29 cellular contexts compared by ENCODE assay signal in the genomic region with DNA sequence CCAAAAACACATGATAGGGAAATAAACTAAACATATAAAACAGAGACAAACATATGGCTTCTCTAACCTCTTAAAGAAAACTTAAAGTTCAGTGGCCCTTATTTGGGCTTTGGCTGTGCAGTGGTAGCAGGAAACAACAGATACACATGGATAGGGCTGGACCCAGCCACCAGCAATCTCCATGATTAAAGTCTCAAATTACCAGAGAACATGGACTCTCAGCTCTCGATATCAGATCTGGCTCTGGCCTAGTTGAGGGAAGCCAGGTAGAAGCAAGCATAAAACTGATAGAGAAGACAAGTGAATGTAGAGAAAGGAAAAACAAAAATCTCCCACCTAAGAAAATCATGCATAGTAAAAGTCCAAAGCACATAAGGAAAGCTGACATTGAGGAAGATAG.
DNase-seq lines count a peak whose midpoint lies in the region; ATAC-seq, FAIRE-seq and TF ChIP-seq lines count a peak whose summit lies in the region.
"Had no signal": no experiment of that assay in that cellular context is flagged by ENCODE, and none has a peak within 500 bp of the region (broad histone marks: within the 10 kb centered on the region; RNA-seq: fewer than 3 reads in every experiment).

No MANE protein-coding gene starts in this region.

- POLR2A ChIA-PET in H1 (lab: Charles Lee; ENCODE audit: partially characterized antibody): no interaction called here

- H3K4me1 ChIP-seq in H1 (replicated peaks in 1 of 4; ENCODE audit: control insufficient read depth in 3 of 4, insufficient read depth in 4 of 4, low read length in 3 of 4): peaks cover 0 to 6% (median 3%) of the 10 kb centered on the region in 4 experiments; a peak in 6 of 7 replicates
- H3K4me1 ChIP-seq: BE2C had no signal

- no peak overlapping the region for H2BK15ac ChIP-seq in H1 (ENCODE audit: low read length)

- no peak overlapping the region for H4K8ac ChIP-seq in H1 (ENCODE audit: extremely low read depth, insufficient read depth, low read length)

- no peak overlapping the region for H3K56ac ChIP-seq in H1 (replicated peaks; ENCODE audit: insufficient read length, low read depth, low read length)

- H3K27ac ChIP-seq in H1 (ENCODE audit: low read depth, low read length): no peak overlapping the region
- H3K27ac ChIP-seq: 22Rv1, RWPE1 had no signal

- peak overlapping the region; percentile 89 for H3K4ac ChIP-seq in H1 (replicated peaks; ENCODE audit: insufficient read length, low read depth, low read length)

- no peaks in the 10 kb centered on the region for H3K4me1 Mint-ChIP-seq in mesothelial cell of epicardium
- no peaks in the 10 kb centered on the region for H3K4me1 Mint-ChIP-seq in activated T-cell treated with anti-CD3 and anti-CD28 coated beads, Interleukin-2, amount 50 U/mL, for 24 hours (ENCODE audit: low read depth)
- H3K4me1 Mint-ChIP-seq: CD14-positive monocyte had no signal

- H3K27me3 Mint-ChIP-seq in mesothelial cell of epicardium (ENCODE audit: low read depth): no peaks in the 10 kb centered on the region
- H3K27me3 Mint-ChIP-seq in activated T-cell treated with anti-CD3 and anti-CD28 coated beads, Interleukin-2, amount 50 U/mL, for 24 hours: no peaks in the 10 kb centered on the region

- H3K14ac ChIP-seq in H1 (ENCODE audit: insufficient read length): no peak overlapping the region

- H3K4me3 Mint-ChIP-seq in mesothelial cell of epicardium: no peak overlapping the region
- H3K4me3 Mint-ChIP-seq in activated T-cell treated with anti-CD3 and anti-CD28 coated beads, Interleukin-2, amount 50 U/mL, for 24 hours: no peak overlapping the region
- H3K4me3 Mint-ChIP-seq: CD14-positive monocyte, HFFc6 had no signal

- H3K9me3 ChIP-seq in H1 (ENCODE audit: insufficient read depth in 2 of 2, low read depth in 1 of 2, low read length in 1 of 2): peaks cover 0 to 7% of the 10 kb centered on the region in 2 experiments; a peak in 1 of 4 replicates
- H3K9me3 ChIP-seq: BE2C, HAP-1, MG63 had no signal

- peak overlapping the region; percentile 0 for H3K27ac Mint-ChIP-seq in mesothelial cell of epicardium
- H3K27ac Mint-ChIP-seq in activated T-cell treated with anti-CD3 and anti-CD28 coated beads, Interleukin-2, amount 50 U/mL, for 24 hours: no peak overlapping the region
- H3K27ac Mint-ChIP-seq: HFFc6 had no signal

- TF ChIP-seq EP300 in H1 (IDR thresholded peaks at IDR 0.05; ENCODE audit: borderline replicate concordance in 1 of 2, low read depth in 2 of 2, low read length in 2 of 2): no peak

- H3K18ac ChIP-seq in H1 (ENCODE audit: extremely low read depth, low read length): 0 out of 2 replicates have a peak overlapping the region, but pooled peaks have one; percentile 13

- ATAC-seq in omental fat pad (ENCODE audit: low FRiP score): no peak
- ATAC-seq: Panc1 had no signal

- peak overlapping the region; percentile 1; the same call in 1 of the 2 replicates for H2BK5ac ChIP-seq in H1 (ENCODE audit: low read depth, low read length)

- H3K79me2 ChIP-seq in H1 (ENCODE audit: control insufficient read depth in 1 of 2, insufficient read depth in 2 of 2, low read length in 2 of 2): no peaks in the 10 kb centered on the region

- peak overlapping the region; percentile 61 for H4K91ac ChIP-seq in H1 (replicated peaks; ENCODE audit: insufficient read length, low read length)

- peaks cover 4% of the 10 kb centered on the region for H3K9me3 Mint-ChIP-seq in mesothelial cell of epicardium
- peaks cover 5% of the 10 kb centered on the region for H3K9me3 Mint-ChIP-seq in activated T-cell treated with anti-CD3 and anti-CD28 coated beads, Interleukin-2, amount 50 U/mL, for 24 hours

- peaks cover 0 to 2% (median 0%) of the 10 kb centered on the region in 4 experiments; a peak in 1 of 8 replicates for H3K36me3 ChIP-seq in H1 (ENCODE audit: control insufficient read depth in 2 of 4, insufficient read depth in 4 of 4, low read length in 3 of 4)
- H3K36me3 ChIP-seq: BE2C, HAP-1, MG63 had no signal

- DNase-seq in NCI-H146 (lab: John Stamatoyannopoulos, UW) (peak; percentile 7), NCI-H146 treated with DMSO at 0.1 percent for 48 hours (lab: John Stamatoyannopoulos, UW; ENCODE audit: unreplicated experiment) (no peak), NCI-H748 (lab: John Stamatoyannopoulos, UW; ENCODE audit: unreplicated experiment) (peak; percentile 46), H1 (ENCODE audit: low read depth in 1 of 2, low spot score in 2 of 2) (no peak), mesothelial cell of epicardium (ENCODE audit: low spot score in 2 of 2, unreplicated experiment in 2 of 2) (no peak), globus pallidus (ENCODE audit: low spot score) (no peak), omental fat pad (ENCODE audit: low spot score) (no peak)
- no peak for DNase-seq in activated T-cell treated with anti-CD3 and anti-CD28 coated beads, Interleukin-2, amount 50 U/mL, for 24 hours
- DNase-seq: BE2C, Calu3, DMS79 treated with DMSO at 0.1 percent for 48 hours, GF-D8, HFFc6, KG1, MG63, NCI-H1694 treated with DMSO at 0.1 percent for 48 hours, NCI-H2081, NCI-H2171 treated with DMSO at 0.1 percent for 48 hours, NCI-H345, NCI-H524, NCI-H82, SHP77, SW 1271 had no signal

- H2AFZ ChIP-seq in H1 (ENCODE audit: low read length): no peak overlapping the region

- no peak for TF ChIP-seq RAD21 in H1 (IDR thresholded peaks at IDR 0.05 in 1 of 2, conservative IDR thresholded peaks at IDR 0.05 in 1 of 2; ENCODE audit: low read depth in 2 of 2, low read length in 2 of 2)

- H3K9ac ChIP-seq in H1 (replicated peaks in 1 of 4; ENCODE audit: extremely low read depth in 1 of 4, low read depth in 3 of 4, low read length in 3 of 4): no peak overlapping the region

- H2BK20ac ChIP-seq in H1 (ENCODE audit: low read length): peak overlapping the region; percentile 64; the same call in 1 of the 2 replicates

- no peak overlapping the region for H3K23ac ChIP-seq in H1 (ENCODE audit: insufficient read length)

- WGBS in H1 (ENCODE audit: extremely low coverage in 1 of 2, insufficient coverage in 1 of 2, insufficient read length in 1 of 2, insufficient replicate concordance in 2 of 2, low coverage in 1 of 2, low lambda C conversion rate in 2 of 2, missing lambda C conversion rate in 1 of 2), 2 experiments: 95% methylated on average over 1 of the region's 1 CpG; no CpG with 5 or more reads in 1 of the 2 experiments

- no peak overlapping the region for H4K5ac ChIP-seq in H1 (ENCODE audit: insufficient read length, low read depth, low read length)

- peaks cover 23% of the 10 kb centered on the region for H3K36me3 Mint-ChIP-seq in mesothelial cell of epicardium
- peaks cover 51% of the 10 kb centered on the region for H3K36me3 Mint-ChIP-seq in activated T-cell treated with anti-CD3 and anti-CD28 coated beads, Interleukin-2, amount 50 U/mL, for 24 hours (ENCODE audit: low read depth)

- TF ChIP-seq CTCF in H1 (IDR thresholded peaks at IDR 0.05; ENCODE audit: control extremely low read depth in 1 of 3, insufficient read depth in 1 of 3, low read depth in 1 of 3, low read length in 3 of 3) (no peak), mesothelial cell of epicardium (IDR thresholded peaks at IDR 0.05; ENCODE audit: unreplicated experiment) (no peak), omental fat pad (IDR thresholded peaks at IDR 0.05) (no peak)

- FAIRE-seq in H1 (lab: Jason Lieb, UNC): no peak
- FAIRE-seq: GM12891 had no signal

- no peak overlapping the region for H3K4me3 ChIP-seq in H1 (ENCODE audit: extremely low read depth in 1 of 4, insufficient read depth in 2 of 4, low read depth in 3 of 4, low read length in 4 of 4)
- H3K4me3 ChIP-seq: HAP-1, MG63 had no signal

- no peaks in the 10 kb centered on the region for H3K27me3 ChIP-seq in H1 (replicated peaks in 1 of 4; ENCODE audit: control insufficient read depth in 3 of 4, extremely low read depth in 1 of 4, insufficient read depth in 3 of 4, low read length in 3 of 4)
- H3K27me3 ChIP-seq: BE2C had no signal

- CTCF ChIA-PET in H1 (lab: Charles Lee; ENCODE audit: partially characterized antibody): interaction anchor here (0.6 to 1.1 kb wide), 2 partner anchors 23 to 54 kb away, joined by 3 read pairs; no protein-coding TSS in a partner anchor

- H4K20me1 ChIP-seq in H1 (replicated peaks in 1 of 2; ENCODE audit: control insufficient read depth in 1 of 2, insufficient read depth in 2 of 2, low read length in 2 of 2): no peaks in the 10 kb centered on the region

- H2AK5ac ChIP-seq in H1 (ENCODE audit: low read depth, low read length): no peak overlapping the region

- H2BK120ac ChIP-seq in H1 (replicated peaks; ENCODE audit: low read depth, low read length): peak overlapping the region; percentile 28

- 0 out of 2 replicates have a peak overlapping the region, but pooled peaks have one; percentile 62 for H2BK12ac ChIP-seq in H1 (ENCODE audit: low read depth, low read length)

- H3K23me2 ChIP-seq in H1 (ENCODE audit: low read depth, low read length): no peaks in the 10 kb centered on the region

- TF ChIP-seq POLR2A in H1 (IDR thresholded peaks at IDR 0.05; ENCODE audit: control extremely low read depth in 1 of 2, low read depth in 2 of 2, low read length in 2 of 2): no peak

- no peak overlapping the region for H3K4me2 ChIP-seq in H1 (ENCODE audit: insufficient read depth in 1 of 2, low read depth in 2 of 2, low read length in 2 of 2)

- H3K79me1 ChIP-seq in H1 (ENCODE audit: low read depth, low read length): no peaks in the 10 kb centered on the region; the same call in 1 of the 2 replicates

TF ChIP-seq in H1, 55 proteins besides CTCF, POLR2A, EP300 and RAD21:
- no peak for TF ChIP-seq CTBP2 (IDR thresholded peaks at IDR 0.05; ENCODE audit: borderline replicate concordance, insufficient read depth, insufficient read length, low read length)
- TF ChIP-seq KDM4A (IDR thresholded peaks at IDR 0.05; ENCODE audit: low read depth, low read length, severe bottlenecking): no peak
- TF ChIP-seq BRCA1 (IDR thresholded peaks at IDR 0.05; ENCODE audit: low read depth, low read length): no peak
- TF ChIP-seq CHD1 (IDR thresholded peaks at IDR 0.05; ENCODE audit: low read depth, low read length): no peak
- no peak for TF ChIP-seq RBBP5 (IDR thresholded peaks at IDR 0.05; ENCODE audit: borderline replicate concordance, low read depth, low read length)
- TF ChIP-seq, protein P1, sequence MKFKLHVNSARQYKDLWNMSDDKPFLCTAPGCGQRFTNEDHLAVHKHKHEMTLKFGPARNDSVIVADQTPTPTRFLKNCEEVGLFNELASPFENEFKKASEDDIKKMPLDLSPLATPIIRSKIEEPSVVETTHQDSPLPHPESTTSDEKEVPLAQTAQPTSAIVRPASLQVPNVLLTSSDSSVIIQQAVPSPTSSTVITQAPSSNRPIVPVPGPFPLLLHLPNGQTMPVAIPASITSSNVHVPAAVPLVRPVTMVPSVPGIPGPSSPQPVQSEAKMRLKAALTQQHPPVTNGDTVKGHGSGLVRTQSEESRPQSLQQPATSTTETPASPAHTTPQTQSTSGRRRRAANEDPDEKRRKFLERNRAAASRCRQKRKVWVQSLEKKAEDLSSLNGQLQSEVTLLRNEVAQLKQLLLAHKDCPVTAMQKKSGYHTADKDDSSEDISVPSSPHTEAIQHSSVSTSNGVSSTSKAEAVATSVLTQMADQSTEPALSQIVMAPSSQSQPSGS (IDR thresholded peaks at IDR 0.05; ENCODE audit: low read length): no peak
- TF ChIP-seq POU5F1 (IDR thresholded peaks at IDR 0.05; ENCODE audit: low read depth, low read length): no peak

Comparison
In these comparisons a context has a peak if more than half of its experiments do, and no peak if none do; other contexts are left out.
1. DNase-seq: peak in NCI-H146 (single experiment) and NCI-H748 (single experiment); none in NCI-H146 treated with DMSO at 0.1 percent for 48 hours (single experiment), H1 (0 of 2), mesothelial cell of epicardium (0 of 2), activated T-cell treated with anti-CD3 and anti-CD28 coated beads, Interleukin-2, amount 50 U/mL, for 24 hours (single experiment), globus pallidus (single experiment) and omental fat pad (single experiment).